ENCODE assay signal across 26 cellular contexts in genomic region chr7:26250239-26250638, GRCh38. TPM values are rescaled to one million over a fixed set of nuclear protein-coding genes. Genes with fewer than 3 reads are reported as not detected.
DNase-seq lines count a peak whose midpoint lies in the region; ATAC-seq and TF ChIP-seq lines count a peak whose summit lies in the region.
"Had no signal": no experiment of that assay in that cellular context is flagged by ENCODE, and none has a peak within 500 bp of the region (broad histone marks: within the 10 kb centered on the region; RNA-seq: fewer than 3 reads in every experiment).

No MANE protein-coding gene starts in this region.

- ATAC-seq in T-helper 17 cell (no peak), Right ventricle myocardium superior (ENCODE audit: poor library complexity) (no peak), upper lobe of right lung (no peak)
- ATAC-seq: HepG2, SK-N-SH treated with all-trans-retinoic acid at 6 μM for 48 hours had no signal

- H3K4me3 ChIP-seq in neuronal stem cell (ENCODE audit: low read length in 2 of 2) (no peak overlapping the region), upper lobe of right lung (no peak overlapping the region)
- H3K4me3 ChIP-seq: BLaER1 treated with 17β-estradiol and CSF1 and Interleukin-3, amounts not matched to agents 10 nM and 100 nM; SJCRH30 had no signal

- no peaks in the 10 kb centered on the region for H3K79me1 ChIP-seq in neuronal stem cell (ENCODE audit: low read depth, low read length)

- no peak overlapping the region for H4K8ac ChIP-seq in neuronal stem cell (ENCODE audit: low read depth, low read length)

- no peak overlapping the region for H2BK5ac ChIP-seq in neuronal stem cell (ENCODE audit: low read length)

- WGBS in neuronal stem cell (ENCODE audit: extremely low coverage in 2 of 2, insufficient read length in 2 of 2, insufficient replicate concordance in 1 of 2), 2 donors: no CpG with 5 or more reads among the region's 12 CpGs

- TF ChIP-seq CTCF in upper lobe of right lung (IDR thresholded peaks at IDR 0.05): no peak

- H3K4me1 Mint-ChIP-seq in T-helper 17 cell: peaks cover 2% of the 10 kb centered on the region
- H3K4me1 Mint-ChIP-seq: H9 had no signal

- no peak overlapping the region for H3K14ac ChIP-seq in neuronal stem cell (ENCODE audit: low read length)

- no peak overlapping the region for H3K23ac ChIP-seq in neuronal stem cell (ENCODE audit: low read depth, low read length, poor library complexity)

- H3K4me3 Mint-ChIP-seq in T-helper 17 cell: no peak overlapping the region
- H3K4me3 Mint-ChIP-seq: CD4-positive, alpha-beta memory T cell; H9 had no signal

- no peaks in the 10 kb centered on the region for H3K36me3 ChIP-seq in neuronal stem cell (replicated peaks in 1 of 2; ENCODE audit: control insufficient read depth in 2 of 2, insufficient read depth in 2 of 2, low read length in 2 of 2)
- no peaks in the 10 kb centered on the region for H3K36me3 ChIP-seq in upper lobe of right lung
- H3K36me3 ChIP-seq: BLaER1 treated with 17β-estradiol and CSF1 and Interleukin-3, amounts not matched to agents 10 nM and 100 nM; SJCRH30 had no signal

- H2BK15ac ChIP-seq in neuronal stem cell (ENCODE audit: low read length): no peak overlapping the region

- H2AFZ ChIP-seq in neuronal stem cell (ENCODE audit: low read length): peak overlapping the region; percentile 27

- H3K9ac ChIP-seq in neuronal stem cell (ENCODE audit: low read depth, low read length, poor library complexity): no peak overlapping the region
- H3K9ac ChIP-seq: BLaER1 treated with 17β-estradiol and CSF1 and Interleukin-3, amounts not matched to agents 10 nM and 100 nM had no signal

- H3K27ac ChIP-seq in neuronal stem cell (replicated peaks; ENCODE audit: low read length): no peak overlapping the region
- no peak overlapping the region for H3K27ac ChIP-seq in upper lobe of right lung
- H3K27ac ChIP-seq: BLaER1 treated with 17β-estradiol and CSF1 and Interleukin-3, amounts not matched to agents 10 nM and 100 nM; SJCRH30 had no signal

- no peak overlapping the region for H2BK120ac ChIP-seq in neuronal stem cell (ENCODE audit: low read depth, low read length)

- intact Hi-C loops in Right ventricle myocardium superior (cut with DNase I) (no loop called here), upper lobe of right lung (cut with DNase I) (no loop called here)

- peaks cover 0 to 9% (median 0%) of the 10 kb centered on the region in 3 experiments for H3K27me3 ChIP-seq in neuronal stem cell (ENCODE audit: control insufficient read depth in 3 of 3, insufficient read depth in 3 of 3, low read depth in 1 of 3, low read length in 3 of 3)
- no peaks in the 10 kb centered on the region for H3K27me3 ChIP-seq in upper lobe of right lung
- H3K27me3 ChIP-seq: BLaER1 treated with 17β-estradiol and CSF1 and Interleukin-3, amounts not matched to agents 10 nM and 100 nM; SJCRH30 had no signal

- H4K91ac ChIP-seq in neuronal stem cell (ENCODE audit: low read depth, low read length, poor library complexity): no peak overlapping the region

- no peaks in the 10 kb centered on the region for H3K27me3 Mint-ChIP-seq in T-helper 17 cell
- H3K27me3 Mint-ChIP-seq: CD4-positive, alpha-beta memory T cell had no signal

- H3K27ac Mint-ChIP-seq in T-helper 17 cell: peak overlapping the region; percentile 32
- H3K27ac Mint-ChIP-seq: H9 had no signal

- no peak overlapping the region for H3K18ac ChIP-seq in neuronal stem cell (ENCODE audit: low read length)

- DNase-seq in activated CD8-positive, alpha-beta memory T cell treated with anti-CD3 and anti-CD28 coated beads, Interleukin-2, amount 50 U/mL, for 48 hours: peak; percentile 30
- no peak for DNase-seq in activated CD8-positive, alpha-beta memory T cell treated with anti-CD3 and anti-CD28 coated beads for 24 hours
- DNase-seq in MV-4-11 (lab: John Stamatoyannopoulos, UW): peak; percentile 19
- DNase-seq in T-helper 17 cell: no peak
- DNase-seq in neuronal stem cell (ENCODE audit: low spot score): no peak
- DNase-seq in SIG-M5 treated with dmso at 0.1 percent for 504 hours (lab: John Stamatoyannopoulos, UW; ENCODE audit: unreplicated experiment): no peak
- DNase-seq in Right ventricle myocardium superior: no peak
- no peak for DNase-seq in upper lobe of right lung
- DNase-seq: DMS 273 treated with DMSO at 0.1 percent for 48 hours, DMS79 treated with DMSO at 0.1 percent for 48 hours, H9, Kasumi-1, NCI-H1048, NCI-H1417, NCI-H1694 treated with DMSO at 0.1 percent for 48 hours, NCI-H2081, NCI-H2171, NCI-H226, NCI-H510A, NCI-H69, SJCRH30 had no signal

- H3K4me1 ChIP-seq in neuronal stem cell (ENCODE audit: control insufficient read depth in 2 of 2, insufficient read depth in 1 of 2, low read depth in 1 of 2, low read length in 2 of 2): no peaks in the 10 kb centered on the region
- no peaks in the 10 kb centered on the region for H3K4me1 ChIP-seq in upper lobe of right lung
- H3K4me1 ChIP-seq: BLaER1 treated with 17β-estradiol and CSF1 and Interleukin-3, amounts not matched to agents 10 nM and 100 nM; SJCRH30 had no signal

- no peak overlapping the region for H3K4me2 ChIP-seq in neuronal stem cell (ENCODE audit: insufficient read depth, low read length, poor library complexity, severe bottlenecking)
- H3K4me2 ChIP-seq: BLaER1 treated with 17β-estradiol and CSF1 and Interleukin-3, amounts not matched to agents 10 nM and 100 nM had no signal

- no peak overlapping the region for H2AK5ac ChIP-seq in neuronal stem cell (ENCODE audit: low read depth, low read length)

- no peaks in the 10 kb centered on the region for H3K36me3 Mint-ChIP-seq in T-helper 17 cell (ENCODE audit: low read depth)
- H3K36me3 Mint-ChIP-seq: CD4-positive, alpha-beta memory T cell had no signal

- no peaks in the 10 kb centered on the region for H3K9me3 ChIP-seq in T-helper 17 cell (ENCODE audit: control insufficient read depth, low read length, poor library complexity, severe bottlenecking)
- no peaks in the 10 kb centered on the region for H3K9me3 ChIP-seq in neuronal stem cell (replicated peaks in 1 of 2; ENCODE audit: control insufficient read depth in 2 of 2, insufficient read depth in 1 of 2, low read depth in 1 of 2, low read length in 2 of 2)
- H3K9me3 ChIP-seq in upper lobe of right lung: no peaks in the 10 kb centered on the region
- H3K9me3 ChIP-seq: SJCRH30 had no signal

- no peak overlapping the region for H3K4ac ChIP-seq in neuronal stem cell (ENCODE audit: low read length)

- no peak overlapping the region for H2BK12ac ChIP-seq in neuronal stem cell (ENCODE audit: low read length)

RNA-seq across cellular contexts. Expression of gene SNX10, which starts 41.4 kb away (rescaled TPM):
- total RNA-seq in T-helper 17 cell (10 to 100 TPM in 1 of 2 donors, 1 to 10 TPM in 1; 9.8 to 12.4 TPM), Right ventricle myocardium superior (1.2 TPM), upper lobe of right lung (73.8 TPM)
- 9.4 TPM for polyA plus RNA-seq in neuronal stem cell (2013, experiment 1 of 2)
- polyA plus RNA-seq in neuronal stem cell (2013, experiment 2 of 2): 9.6 TPM
- total RNA-seq: SJCRH30 had no signal
- polyA plus RNA-seq: AG04450 had no signal

RNA-seq across cellular contexts. Expression of gene CBX3, which starts 48.7 kb away (rescaled TPM):
- 100 to 1,000 TPM in 1 of 2 donors, 10 to 100 TPM in 1; 98.3 to 102 TPM for total RNA-seq in T-helper 17 cell
- polyA plus RNA-seq in neuronal stem cell (2013, experiment 1 of 2): 207 TPM
- 215 TPM for polyA plus RNA-seq in neuronal stem cell (2013, experiment 2 of 2)
- 54.2 TPM for total RNA-seq in Right ventricle myocardium superior
- total RNA-seq in upper lobe of right lung: 83.8 TPM

RNA-seq across cellular contexts. Expression of gene HNRNPA2B1, which starts 49.7 kb away (rescaled TPM):
- total RNA-seq in T-helper 17 cell (100 to 1,000 TPM; 392 to 399 TPM), Right ventricle myocardium superior (400 TPM), upper lobe of right lung (343 TPM)
- polyA plus RNA-seq in neuronal stem cell (2013, experiment 1 of 2): 904 TPM
- polyA plus RNA-seq in neuronal stem cell (2013, experiment 2 of 2): 913 TPM

Comparison
In these comparisons a context has a peak if more than half of its experiments do, and no peak if none do; other contexts are left out.
1. DNase-seq: peak in activated CD8-positive, alpha-beta memory T cell treated with anti-CD3 and anti-CD28 coated beads, Interleukin-2, amount 50 U/mL, for 48 hours (single experiment) and MV-4-11 (single experiment); none in activated CD8-positive, alpha-beta memory T cell treated with anti-CD3 and anti-CD28 coated beads for 24 hours (single experiment), T-helper 17 cell (0 of 3), neuronal stem cell (single experiment), SIG-M5 treated with dmso at 0.1 percent for 504 hours (single experiment), Right ventricle myocardium superior (single experiment) and upper lobe of right lung (single experiment).